ENCODE assay signal across 1 cellular context in the genomic region with DNA sequence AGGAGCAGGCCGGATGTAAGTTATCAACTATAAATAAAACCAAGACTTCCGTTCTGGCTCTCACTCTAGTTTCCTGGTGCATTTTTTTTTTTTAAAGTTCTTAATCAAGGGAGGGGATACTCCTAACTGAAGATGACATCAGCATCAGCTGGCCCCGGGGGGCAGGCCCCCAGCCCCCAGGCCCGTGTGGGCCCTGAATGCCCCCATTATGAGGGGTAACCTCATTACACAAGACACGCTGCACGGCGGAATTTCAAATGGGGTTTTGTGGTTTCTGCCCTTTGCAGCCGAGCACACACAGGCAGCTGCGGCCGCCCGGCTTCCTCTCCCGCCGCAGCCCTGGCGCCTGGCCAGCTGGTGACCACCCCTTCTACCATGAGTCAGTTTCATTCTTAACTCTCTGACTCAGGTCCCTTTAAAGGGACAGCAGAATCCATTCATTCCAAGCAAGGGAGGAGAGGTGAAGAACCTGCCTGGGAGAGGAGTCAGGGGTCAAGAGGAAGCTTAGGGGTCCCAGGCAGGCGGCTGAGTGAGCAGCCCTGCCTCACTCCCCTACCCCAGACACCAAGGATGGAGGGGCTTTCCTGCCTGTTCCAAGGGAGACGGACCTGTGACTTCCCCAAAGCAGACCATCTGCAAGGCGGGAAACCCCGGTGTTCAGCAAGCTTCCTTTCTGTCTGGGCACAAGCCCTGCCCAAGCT.
TF ChIP-seq lines count a peak whose summit lies in the region.

No MANE protein-coding gene starts in this region.

TF ChIP-seq in K562, 482 proteins besides CTCF, POLR2A, EP300 and RAD21 (continued from another document and continues in another):
- TF ChIP-seq, protein P1, sequence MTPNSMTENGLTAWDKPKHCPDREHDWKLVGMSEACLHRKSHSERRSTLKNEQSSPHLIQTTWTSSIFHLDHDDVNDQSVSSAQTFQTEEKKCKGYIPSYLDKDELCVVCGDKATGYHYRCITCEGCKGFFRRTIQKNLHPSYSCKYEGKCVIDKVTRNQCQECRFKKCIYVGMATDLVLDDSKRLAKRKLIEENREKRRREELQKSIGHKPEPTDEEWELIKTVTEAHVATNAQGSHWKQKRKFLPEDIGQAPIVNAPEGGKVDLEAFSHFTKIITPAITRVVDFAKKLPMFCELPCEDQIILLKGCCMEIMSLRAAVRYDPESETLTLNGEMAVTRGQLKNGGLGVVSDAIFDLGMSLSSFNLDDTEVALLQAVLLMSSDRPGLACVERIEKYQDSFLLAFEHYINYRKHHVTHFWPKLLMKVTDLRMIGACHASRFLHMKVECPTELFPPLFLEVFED (CRISPR knock-in tag; conservative IDR thresholded peaks at IDR 0.05): no peak
- TF ChIP-seq ZNF445 (CRISPR knock-in tag; IDR thresholded peaks at IDR 0.05; ENCODE audit: low read depth): no peak
- no peak for TF ChIP-seq POLR3G (IDR thresholded peaks at IDR 0.05; ENCODE audit: extremely low read depth, insufficient read length, insufficient replicate concordance)
- no peak for TF ChIP-seq RHOXF2B (CRISPR knock-in tag; conservative IDR thresholded peaks at IDR 0.05)
- no peak for TF ChIP-seq NCOA6 (IDR thresholded peaks at IDR 0.05)
- TF ChIP-seq, protein P2, sequence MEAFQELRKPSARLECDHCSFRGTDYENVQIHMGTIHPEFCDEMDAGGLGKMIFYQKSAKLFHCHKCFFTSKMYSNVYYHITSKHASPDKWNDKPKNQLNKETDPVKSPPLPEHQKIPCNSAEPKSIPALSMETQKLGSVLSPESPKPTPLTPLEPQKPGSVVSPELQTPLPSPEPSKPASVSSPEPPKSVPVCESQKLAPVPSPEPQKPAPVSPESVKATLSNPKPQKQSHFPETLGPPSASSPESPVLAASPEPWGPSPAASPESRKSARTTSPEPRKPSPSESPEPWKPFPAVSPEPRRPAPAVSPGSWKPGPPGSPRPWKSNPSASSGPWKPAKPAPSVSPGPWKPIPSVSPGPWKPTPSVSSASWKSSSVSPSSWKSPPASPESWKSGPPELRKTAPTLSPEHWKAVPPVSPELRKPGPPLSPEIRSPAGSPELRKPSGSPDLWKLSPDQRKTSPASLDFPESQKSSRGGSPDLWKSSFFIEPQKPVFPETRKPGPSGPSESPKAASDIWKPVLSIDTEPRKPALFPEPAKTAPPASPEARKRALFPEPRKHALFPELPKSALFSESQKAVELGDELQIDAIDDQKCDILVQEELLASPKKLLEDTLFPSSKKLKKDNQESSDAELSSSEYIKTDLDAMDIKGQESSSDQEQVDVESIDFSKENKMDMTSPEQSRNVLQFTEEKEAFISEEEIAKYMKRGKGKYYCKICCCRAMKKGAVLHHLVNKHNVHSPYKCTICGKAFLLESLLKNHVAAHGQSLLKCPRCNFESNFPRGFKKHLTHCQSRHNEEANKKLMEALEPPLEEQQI (IDR thresholded peaks at IDR 0.05): no peak
- no peak for TF ChIP-seq PTRF (tag; IDR thresholded peaks at IDR 0.05)
- no peak for TF ChIP-seq KAT7 (CRISPR knock-in tag; IDR thresholded peaks at IDR 0.05; ENCODE audit: borderline replicate concordance)
- no peak for TF ChIP-seq PPARD (CRISPR knock-in tag; IDR thresholded peaks at IDR 0.05)
- peak; percentile 64 for TF ChIP-seq MEIS2 (IDR thresholded peaks at IDR 0.05; ENCODE audit: partially characterized antibody)
- no peak for TF ChIP-seq ZNF347 (CRISPR knock-in tag; IDR thresholded peaks at IDR 0.05; ENCODE audit: low read depth)
- no peak for TF ChIP-seq NFATC3 (IDR thresholded peaks at IDR 0.05)
- no peak for TF ChIP-seq PHF21A (IDR thresholded peaks at IDR 0.05; ENCODE audit: borderline replicate concordance, low read depth)
- TF ChIP-seq, protein P3, sequence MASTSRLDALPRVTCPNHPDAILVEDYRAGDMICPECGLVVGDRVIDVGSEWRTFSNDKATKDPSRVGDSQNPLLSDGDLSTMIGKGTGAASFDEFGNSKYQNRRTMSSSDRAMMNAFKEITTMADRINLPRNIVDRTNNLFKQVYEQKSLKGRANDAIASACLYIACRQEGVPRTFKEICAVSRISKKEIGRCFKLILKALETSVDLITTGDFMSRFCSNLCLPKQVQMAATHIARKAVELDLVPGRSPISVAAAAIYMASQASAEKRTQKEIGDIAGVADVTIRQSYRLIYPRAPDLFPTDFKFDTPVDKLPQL (IDR thresholded peaks at IDR 0.05; ENCODE audit: extremely low read depth, insufficient read length): no peak
- TF ChIP-seq KLF13 (tag; IDR thresholded peaks at IDR 0.05; ENCODE audit: borderline replicate concordance, low read depth): no peak
- no peak for TF ChIP-seq RBM25 (IDR thresholded peaks at IDR 0.05; ENCODE audit: low read depth, low read length, severe bottlenecking)
- peak; percentile 92 for TF ChIP-seq CCNT2 (IDR thresholded peaks at IDR 0.05; ENCODE audit: borderline replicate concordance, extremely low read depth, insufficient read length, low read depth, low read length)
- TF ChIP-seq, protein P4, sequence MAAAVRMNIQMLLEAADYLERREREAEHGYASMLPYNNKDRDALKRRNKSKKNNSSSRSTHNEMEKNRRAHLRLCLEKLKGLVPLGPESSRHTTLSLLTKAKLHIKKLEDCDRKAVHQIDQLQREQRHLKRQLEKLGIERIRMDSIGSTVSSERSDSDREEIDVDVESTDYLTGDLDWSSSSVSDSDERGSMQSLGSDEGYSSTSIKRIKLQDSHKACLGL (CRISPR knock-in tag; IDR thresholded peaks at IDR 0.05; ENCODE audit: borderline replicate concordance, poor library complexity, severe bottlenecking): no peak
- TF ChIP-seq, protein P5, sequence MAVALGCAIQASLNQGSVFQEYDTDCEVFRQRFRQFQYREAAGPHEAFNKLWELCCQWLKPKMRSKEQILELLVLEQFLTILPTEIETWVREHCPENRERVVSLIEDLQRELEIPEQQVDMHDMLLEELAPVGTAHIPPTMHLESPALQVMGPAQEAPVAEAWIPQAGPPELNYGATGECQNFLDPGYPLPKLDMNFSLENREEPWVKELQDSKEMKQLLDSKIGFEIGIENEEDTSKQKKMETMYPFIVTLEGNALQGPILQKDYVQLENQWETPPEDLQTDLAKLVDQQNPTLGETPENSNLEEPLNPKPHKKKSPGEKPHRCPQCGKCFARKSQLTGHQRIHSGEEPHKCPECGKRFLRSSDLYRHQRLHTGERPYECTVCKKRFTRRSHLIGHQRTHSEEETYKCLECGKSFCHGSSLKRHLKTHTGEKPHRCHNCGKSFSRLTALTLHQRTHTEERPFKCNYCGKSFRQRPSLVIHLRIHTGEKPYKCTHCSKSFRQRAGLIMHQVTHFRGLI (CRISPR knock-in tag; IDR thresholded peaks at IDR 0.05): no peak
- TF ChIP-seq ZNF584 (CRISPR knock-in tag; IDR thresholded peaks at IDR 0.05; ENCODE audit: low read depth): no peak; the same call in 1 of the 2 replicates
- TF ChIP-seq MEF2A (IDR thresholded peaks at IDR 0.05; ENCODE audit: control insufficient read depth, low read depth, low read length): peak; percentile 92
- TF ChIP-seq, protein P6, sequence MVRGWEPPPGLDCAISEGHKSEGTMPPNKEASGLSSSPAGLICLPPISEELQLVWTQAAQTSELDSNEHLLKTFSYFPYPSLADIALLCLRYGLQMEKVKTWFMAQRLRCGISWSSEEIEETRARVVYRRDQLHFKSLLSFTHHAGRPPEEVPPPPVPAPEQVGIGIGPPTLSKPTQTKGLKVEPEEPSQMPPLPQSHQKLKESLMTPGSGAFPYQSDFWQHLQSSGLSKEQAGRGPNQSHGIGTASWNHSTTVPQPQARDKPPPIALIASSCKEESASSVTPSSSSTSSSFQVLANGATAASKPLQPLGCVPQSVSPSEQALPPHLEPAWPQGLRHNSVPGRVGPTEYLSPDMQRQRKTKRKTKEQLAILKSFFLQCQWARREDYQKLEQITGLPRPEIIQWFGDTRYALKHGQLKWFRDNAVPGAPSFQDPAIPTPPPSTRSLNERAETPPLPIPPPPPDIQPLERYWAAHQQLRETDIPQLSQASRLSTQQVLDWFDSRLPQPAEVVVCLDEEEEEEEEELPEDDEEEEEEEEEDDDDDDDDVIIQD (CRISPR knock-in tag; IDR thresholded peaks at IDR 0.05): no peak
- no peak for TF ChIP-seq JUNB (CRISPR knock-in tag; conservative IDR thresholded peaks at IDR 0.05)
- TF ChIP-seq CBX3 (IDR thresholded peaks at IDR 0.05; ENCODE audit: borderline replicate concordance in 1 of 2, low read length in 2 of 2): peak in 1 of 2 experiments; percentile 8; a peak in 1 of 3 replicates
- TF ChIP-seq, protein P7, sequence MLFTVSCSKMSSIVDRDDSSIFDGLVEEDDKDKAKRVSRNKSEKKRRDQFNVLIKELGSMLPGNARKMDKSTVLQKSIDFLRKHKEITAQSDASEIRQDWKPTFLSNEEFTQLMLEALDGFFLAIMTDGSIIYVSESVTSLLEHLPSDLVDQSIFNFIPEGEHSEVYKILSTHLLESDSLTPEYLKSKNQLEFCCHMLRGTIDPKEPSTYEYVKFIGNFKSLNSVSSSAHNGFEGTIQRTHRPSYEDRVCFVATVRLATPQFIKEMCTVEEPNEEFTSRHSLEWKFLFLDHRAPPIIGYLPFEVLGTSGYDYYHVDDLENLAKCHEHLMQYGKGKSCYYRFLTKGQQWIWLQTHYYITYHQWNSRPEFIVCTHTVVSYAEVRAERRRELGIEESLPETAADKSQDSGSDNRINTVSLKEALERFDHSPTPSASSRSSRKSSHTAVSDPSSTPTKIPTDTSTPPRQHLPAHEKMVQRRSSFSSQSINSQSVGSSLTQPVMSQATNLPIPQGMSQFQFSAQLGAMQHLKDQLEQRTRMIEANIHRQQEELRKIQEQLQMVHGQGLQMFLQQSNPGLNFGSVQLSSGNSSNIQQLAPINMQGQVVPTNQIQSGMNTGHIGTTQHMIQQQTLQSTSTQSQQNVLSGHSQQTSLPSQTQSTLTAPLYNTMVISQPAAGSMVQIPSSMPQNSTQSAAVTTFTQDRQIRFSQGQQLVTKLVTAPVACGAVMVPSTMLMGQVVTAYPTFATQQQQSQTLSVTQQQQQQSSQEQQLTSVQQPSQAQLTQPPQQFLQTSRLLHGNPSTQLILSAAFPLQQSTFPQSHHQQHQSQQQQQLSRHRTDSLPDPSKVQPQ (CRISPR knock-in tag; IDR thresholded peaks at IDR 0.05; ENCODE audit: borderline replicate concordance): no peak
- no peak for TF ChIP-seq SLC30A9 (CRISPR knock-in tag; IDR thresholded peaks at IDR 0.05)
- TF ChIP-seq ARNT (IDR thresholded peaks at IDR 0.05): no peak
- no peak for TF ChIP-seq ZNF76 (CRISPR knock-in tag; IDR thresholded peaks at IDR 0.05; ENCODE audit: borderline replicate concordance)
- TF ChIP-seq, protein P8, sequence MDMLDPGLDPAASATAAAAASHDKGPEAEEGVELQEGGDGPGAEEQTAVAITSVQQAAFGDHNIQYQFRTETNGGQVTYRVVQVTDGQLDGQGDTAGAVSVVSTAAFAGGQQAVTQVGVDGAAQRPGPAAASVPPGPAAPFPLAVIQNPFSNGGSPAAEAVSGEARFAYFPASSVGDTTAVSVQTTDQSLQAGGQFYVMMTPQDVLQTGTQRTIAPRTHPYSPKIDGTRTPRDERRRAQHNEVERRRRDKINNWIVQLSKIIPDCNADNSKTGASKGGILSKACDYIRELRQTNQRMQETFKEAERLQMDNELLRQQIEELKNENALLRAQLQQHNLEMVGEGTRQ (CRISPR knock-in tag; IDR thresholded peaks at IDR 0.05): no peak
- TF ChIP-seq ZC3H4 (CRISPR knock-in tag; IDR thresholded peaks at IDR 0.05; ENCODE audit: borderline replicate concordance): no peak
- TF ChIP-seq MCM5 (IDR thresholded peaks at IDR 0.05; ENCODE audit: low read depth): no peak
- TF ChIP-seq ZNF197 (CRISPR knock-in tag; IDR thresholded peaks at IDR 0.05; ENCODE audit: low read depth): no peak
- no peak for TF ChIP-seq SMAD3 (CRISPR knock-in tag; conservative IDR thresholded peaks at IDR 0.05)
- no peak for TF ChIP-seq ZNF3 (CRISPR knock-in tag; IDR thresholded peaks at IDR 0.05)
- TF ChIP-seq SP2 (IDR thresholded peaks at IDR 0.05; ENCODE audit: extremely low read depth, low read depth, low read length, poor library complexity, severe bottlenecking): no peak
- TF ChIP-seq GABPB1 (CRISPR knock-in tag; IDR thresholded peaks at IDR 0.05): no peak; the same call in 1 of the 2 replicates
- TF ChIP-seq ZBTB7A (IDR thresholded peaks at IDR 0.05; ENCODE audit: borderline replicate concordance, control insufficient read depth, low read depth, low read length): peak; percentile 95
- TF ChIP-seq RFX1 (IDR thresholded peaks at IDR 0.05): no peak
- no peak for TF ChIP-seq HMG20B (CRISPR knock-in tag; IDR thresholded peaks at IDR 0.05)
- no peak for TF ChIP-seq THRAP3 (IDR thresholded peaks at IDR 0.05; ENCODE audit: borderline replicate concordance)
- no peak for TF ChIP-seq BDP1 (IDR thresholded peaks at IDR 0.05; ENCODE audit: insufficient read depth, insufficient read length)
- TF ChIP-seq DNMT1 (IDR thresholded peaks at IDR 0.05): no peak
- TF ChIP-seq RBFOX2 (IDR thresholded peaks at IDR 0.05; ENCODE audit: low read depth, low read length): peak; percentile 82
- 0 out of 4 replicates have a peak, but pooled peaks of 1 of the 2 experiments have one; percentile 26 for TF ChIP-seq FOXK2 (conservative IDR thresholded peaks at IDR 0.05 in 1 of 2, IDR thresholded peaks at IDR 0.05 in 1 of 2; ENCODE audit: low read depth in 2 of 2)
- TF ChIP-seq MAFG (tag; conservative IDR thresholded peaks at IDR 0.05): no peak
- no peak for TF ChIP-seq TRIM28 (IDR thresholded peaks at IDR 0.05)
- no peak for TF ChIP-seq OTX1 (CRISPR knock-in tag; IDR thresholded peaks at IDR 0.05)
- TF ChIP-seq, protein P9, sequence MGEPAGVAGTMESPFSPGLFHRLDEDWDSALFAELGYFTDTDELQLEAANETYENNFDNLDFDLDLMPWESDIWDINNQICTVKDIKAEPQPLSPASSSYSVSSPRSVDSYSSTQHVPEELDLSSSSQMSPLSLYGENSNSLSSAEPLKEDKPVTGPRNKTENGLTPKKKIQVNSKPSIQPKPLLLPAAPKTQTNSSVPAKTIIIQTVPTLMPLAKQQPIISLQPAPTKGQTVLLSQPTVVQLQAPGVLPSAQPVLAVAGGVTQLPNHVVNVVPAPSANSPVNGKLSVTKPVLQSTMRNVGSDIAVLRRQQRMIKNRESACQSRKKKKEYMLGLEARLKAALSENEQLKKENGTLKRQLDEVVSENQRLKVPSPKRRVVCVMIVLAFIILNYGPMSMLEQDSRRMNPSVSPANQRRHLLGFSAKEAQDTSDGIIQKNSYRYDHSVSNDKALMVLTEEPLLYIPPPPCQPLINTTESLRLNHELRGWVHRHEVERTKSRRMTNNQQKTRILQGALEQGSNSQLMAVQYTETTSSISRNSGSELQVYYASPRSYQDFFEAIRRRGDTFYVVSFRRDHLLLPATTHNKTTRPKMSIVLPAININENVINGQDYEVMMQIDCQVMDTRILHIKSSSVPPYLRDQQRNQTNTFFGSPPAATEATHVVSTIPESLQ (CRISPR knock-in tag; IDR thresholded peaks at IDR 0.05): 0 out of 2 replicates have a peak, but pooled peaks have one; percentile 37
- TF ChIP-seq PYGO2 (tag; IDR thresholded peaks at IDR 0.05): no peak
- TF ChIP-seq CEBPB (tag; IDR thresholded peaks at IDR 0.05): no peak
- TF ChIP-seq CBX2 (IDR thresholded peaks at IDR 0.05; ENCODE audit: insufficient read depth, low read length, poor library complexity, severe bottlenecking): no peak
